Comparison of ENCODE assay signal across 8 cellular contexts in the genomic region with DNA sequence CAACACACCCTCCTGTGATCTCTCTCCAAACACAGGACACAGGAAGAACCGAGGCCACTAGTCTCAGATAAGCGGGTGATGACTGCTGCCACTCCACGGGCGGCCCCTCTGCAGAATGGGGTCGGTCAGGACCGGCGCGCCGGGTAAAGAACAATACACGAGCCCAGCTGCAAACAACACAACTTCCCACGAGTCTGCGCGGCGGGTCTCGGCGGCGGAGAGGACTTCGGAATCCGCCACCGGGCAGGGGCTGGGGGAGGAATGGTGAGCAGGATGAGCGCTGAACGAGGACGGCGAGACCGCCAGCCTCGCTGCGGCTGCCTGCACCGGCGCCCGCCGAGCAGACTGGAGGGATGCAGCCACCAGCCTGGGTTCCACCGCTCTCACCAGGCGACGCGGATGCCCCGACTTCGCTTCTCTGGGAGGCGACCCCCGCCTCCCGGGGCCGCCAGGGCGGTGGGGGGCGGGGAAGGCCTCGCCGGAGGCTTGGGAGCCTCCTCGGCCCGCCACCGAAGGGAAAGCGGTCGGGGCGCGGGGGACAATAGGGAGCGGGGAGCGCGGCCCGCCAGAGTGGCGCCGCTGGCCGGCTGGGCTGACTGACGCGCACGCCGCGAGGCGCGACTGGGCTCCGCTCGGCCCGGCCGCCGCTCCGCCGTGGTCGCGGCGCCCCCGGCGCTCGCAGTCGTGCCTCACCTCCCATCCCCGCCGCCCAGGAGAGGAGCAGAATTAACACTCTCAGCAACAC. TPM values are rescaled to one million over a fixed set of nuclear protein-coding genes. Genes with fewer than 3 reads are reported as not detected.
A peak's percentile ranks its signal among the peaks of the same experiment; 100 is the strongest.
DNase-seq lines count a peak whose midpoint lies in the region; TF ChIP-seq lines count a peak whose summit lies in the region.

No MANE protein-coding gene starts in this region.

- no peaks in the 10 kb centered on the region for H3K36me3 ChIP-seq in Loucy (ENCODE audit: insufficient read depth, low read length)
- no peaks in the 10 kb centered on the region; the same call in 1 of the 2 replicates for H3K36me3 ChIP-seq in WERI-Rb-1

- no peaks in the 10 kb centered on the region for H3K27me3 ChIP-seq in Loucy (ENCODE audit: insufficient read depth, low read length, poor library complexity, severe bottlenecking)
- H3K27me3 ChIP-seq in WERI-Rb-1 (ENCODE audit: insufficient read depth, low read depth, severe bottlenecking), result no peaks in the 10 kb centered on the region
- H3K27me3 ChIP-seq in layer of hippocampus (ENCODE audit: control insufficient read depth, insufficient read depth, low read length), result no peaks in the 10 kb centered on the region

- H3K79me2 ChIP-seq in Loucy (ENCODE audit: insufficient read depth, low read length), result peaks cover 56% of the 10 kb centered on the region

- peak overlapping the region; percentile 75 for H2AFZ ChIP-seq in Loucy (ENCODE audit: low read length)

- no peaks in the 10 kb centered on the region for H3F3A ChIP-seq in Loucy (ENCODE audit: low read depth)

- H3K9ac ChIP-seq in Loucy (ENCODE audit: low read depth, low read length, poor library complexity, severe bottlenecking), result peak overlapping the region; percentile 88

- H3K4me3 ChIP-seq in GM12875 (ENCODE audit: low read depth, low read length), result peak overlapping the region; percentile 94
- peak overlapping the region; percentile 84 for H3K4me3 ChIP-seq in Loucy (ENCODE audit: low read length, poor library complexity, severe bottlenecking)
- peak overlapping the region; percentile 94 for H3K4me3 ChIP-seq in WERI-Rb-1 (ENCODE audit: low read depth, low read length)

- TF ChIP-seq CTCF in GM12875 (IDR thresholded peaks at IDR 0.05; ENCODE audit: borderline replicate concordance, insufficient read depth, low read depth, low read length) (no peak), Loucy (conservative IDR thresholded peaks at IDR 0.05; ENCODE audit: low read length) (no peak), WERI-Rb-1 (IDR thresholded peaks at IDR 0.05; ENCODE audit: low read depth, low read length) (no peak)

- H3K4me2 ChIP-seq in Loucy (ENCODE audit: low read depth, low read length, poor library complexity, severe bottlenecking), result peak overlapping the region; percentile 99

- H3K9me2 ChIP-seq in Loucy (replicated peaks; ENCODE audit: low read depth, low read length), result no peaks in the 10 kb centered on the region

- peak overlapping the region; percentile 97 for H3K27ac ChIP-seq in WERI-Rb-1
- peak overlapping the region; percentile 96 for H3K27ac ChIP-seq in layer of hippocampus (ENCODE audit: low read depth, low read length)

- DNase-seq in H4 (ENCODE audit: low spot score), result peak; percentile 16
- DNase-seq in WERI-Rb-1, result peak; percentile 35
- peak; percentile 24 for DNase-seq in central memory CD4-positive, alpha-beta T cell
- peak; percentile 14 to 28 for DNase-seq in stimulated activated CD4-positive, alpha-beta T cell treated with anti-CD3 and anti-CD28 coated beads, Interleukin-2, amount 100 ng/mL, for 48 hours
- DNase-seq in kidney glomerular epithelial cell (lab: John Stamatoyannopoulos, UW), result no peak

- H3K4me1 ChIP-seq in Loucy (ENCODE audit: insufficient read depth, low read length, poor library complexity, severe bottlenecking), result peaks cover 39% of the 10 kb centered on the region

- H4K20me1 ChIP-seq in Loucy (ENCODE audit: insufficient read depth, low read length, poor library complexity, severe bottlenecking), result peaks cover 51% of the 10 kb centered on the region

- H3K9me3 ChIP-seq in Loucy (ENCODE audit: insufficient read depth, low read depth, low read length) (no peaks in the 10 kb centered on the region), WERI-Rb-1 (ENCODE audit: severe bottlenecking) (no peaks in the 10 kb centered on the region)

RNA-seq across cellular contexts. Expression of gene ADAM10, which starts 0.5 kb away (rescaled TPM):
- total RNA-seq in H4 (2014; rRNA removed; shearing (Covaris generic)), result 37.4 and 58.3 TPM in 2 replicates

RNA-seq across cellular contexts. Expression of gene MINDY2, which starts 22.1 kb away (rescaled TPM):
- 2.5 and 3.4 TPM in 2 replicates for total RNA-seq in H4 (2014; rRNA removed; shearing (Covaris generic))
